Comparison of ENCODE assay signal across 1 cellular context in the genomic region with DNA sequence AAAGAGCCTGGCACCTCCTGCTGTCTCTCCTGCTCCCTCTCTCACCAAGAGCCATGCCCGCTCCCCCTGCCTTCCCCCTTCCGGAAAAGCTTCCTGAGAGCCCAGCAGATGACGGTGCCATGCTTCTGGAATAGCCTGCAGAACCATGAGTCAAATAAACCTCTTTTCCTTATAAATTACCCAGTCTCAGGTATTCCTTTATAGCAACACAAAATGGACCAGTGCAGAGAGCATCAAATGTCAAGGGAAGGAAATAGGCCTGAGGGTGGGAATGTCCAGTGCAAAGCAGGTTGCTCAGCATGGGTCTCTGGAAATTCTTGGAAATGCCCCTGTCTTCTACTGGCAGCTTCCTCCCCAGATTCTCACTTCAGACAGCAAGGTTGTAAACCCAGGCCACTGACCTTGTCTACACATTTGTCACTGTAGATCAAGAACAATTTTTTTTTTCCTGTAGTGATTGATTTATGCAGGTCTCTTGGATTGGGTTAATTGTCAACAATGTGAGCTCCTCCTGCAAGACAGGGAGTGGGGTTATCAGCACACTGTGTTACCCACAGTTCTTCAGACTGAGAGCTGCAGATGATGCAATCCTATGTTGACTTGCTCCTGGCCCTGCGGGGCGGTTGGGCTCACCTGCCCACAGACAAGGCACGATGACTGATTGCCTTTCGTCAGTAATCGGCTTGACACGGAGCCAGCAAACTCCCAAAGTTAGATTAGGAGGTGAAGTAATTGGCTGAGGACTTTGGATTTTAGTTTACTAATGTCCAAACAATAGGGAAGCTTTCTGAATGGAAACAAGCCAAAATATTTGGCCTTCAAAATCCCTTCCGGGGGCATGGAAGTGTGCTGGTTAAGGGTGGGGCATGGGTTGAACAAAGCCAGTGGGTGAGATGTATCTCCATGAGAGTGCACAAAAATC.
TF ChIP-seq lines count a peak whose summit lies in the region.

No MANE protein-coding gene starts in this region.

TF ChIP-seq in HepG2, 621 proteins besides CTCF, POLR2A, EP300 and RAD21 (continued from another document and continues in another):
- TF ChIP-seq, protein P1, sequence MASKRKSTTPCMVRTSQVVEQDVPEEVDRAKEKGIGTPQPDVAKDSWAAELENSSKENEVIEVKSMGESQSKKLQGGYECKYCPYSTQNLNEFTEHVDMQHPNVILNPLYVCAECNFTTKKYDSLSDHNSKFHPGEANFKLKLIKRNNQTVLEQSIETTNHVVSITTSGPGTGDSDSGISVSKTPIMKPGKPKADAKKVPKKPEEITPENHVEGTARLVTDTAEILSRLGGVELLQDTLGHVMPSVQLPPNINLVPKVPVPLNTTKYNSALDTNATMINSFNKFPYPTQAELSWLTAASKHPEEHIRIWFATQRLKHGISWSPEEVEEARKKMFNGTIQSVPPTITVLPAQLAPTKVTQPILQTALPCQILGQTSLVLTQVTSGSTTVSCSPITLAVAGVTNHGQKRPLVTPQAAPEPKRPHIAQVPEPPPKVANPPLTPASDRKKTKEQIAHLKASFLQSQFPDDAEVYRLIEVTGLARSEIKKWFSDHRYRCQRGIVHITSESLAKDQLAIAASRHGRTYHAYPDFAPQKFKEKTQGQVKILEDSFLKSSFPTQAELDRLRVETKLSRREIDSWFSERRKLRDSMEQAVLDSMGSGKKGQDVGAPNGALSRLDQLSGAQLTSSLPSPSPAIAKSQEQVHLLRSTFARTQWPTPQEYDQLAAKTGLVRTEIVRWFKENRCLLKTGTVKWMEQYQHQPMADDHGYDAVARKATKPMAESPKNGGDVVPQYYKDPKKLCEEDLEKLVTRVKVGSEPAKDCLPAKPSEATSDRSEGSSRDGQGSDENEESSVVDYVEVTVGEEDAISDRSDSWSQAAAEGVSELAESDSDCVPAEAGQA (IDR thresholded peaks at IDR 0.05; ENCODE audit: low read depth) = no peak
- TF ChIP-seq, protein P1 (CRISPR knock-in tag; IDR thresholded peaks at IDR 0.05; ENCODE audit: borderline replicate concordance) = no peak
- TF ChIP-seq ZNF101 (CRISPR knock-in tag; IDR thresholded peaks at IDR 0.05; ENCODE audit: borderline replicate concordance, low read depth) = no peak
- TF ChIP-seq ZNF296 (CRISPR knock-in tag; conservative IDR thresholded peaks at IDR 0.05) = no peak
- TF ChIP-seq, protein P2, sequence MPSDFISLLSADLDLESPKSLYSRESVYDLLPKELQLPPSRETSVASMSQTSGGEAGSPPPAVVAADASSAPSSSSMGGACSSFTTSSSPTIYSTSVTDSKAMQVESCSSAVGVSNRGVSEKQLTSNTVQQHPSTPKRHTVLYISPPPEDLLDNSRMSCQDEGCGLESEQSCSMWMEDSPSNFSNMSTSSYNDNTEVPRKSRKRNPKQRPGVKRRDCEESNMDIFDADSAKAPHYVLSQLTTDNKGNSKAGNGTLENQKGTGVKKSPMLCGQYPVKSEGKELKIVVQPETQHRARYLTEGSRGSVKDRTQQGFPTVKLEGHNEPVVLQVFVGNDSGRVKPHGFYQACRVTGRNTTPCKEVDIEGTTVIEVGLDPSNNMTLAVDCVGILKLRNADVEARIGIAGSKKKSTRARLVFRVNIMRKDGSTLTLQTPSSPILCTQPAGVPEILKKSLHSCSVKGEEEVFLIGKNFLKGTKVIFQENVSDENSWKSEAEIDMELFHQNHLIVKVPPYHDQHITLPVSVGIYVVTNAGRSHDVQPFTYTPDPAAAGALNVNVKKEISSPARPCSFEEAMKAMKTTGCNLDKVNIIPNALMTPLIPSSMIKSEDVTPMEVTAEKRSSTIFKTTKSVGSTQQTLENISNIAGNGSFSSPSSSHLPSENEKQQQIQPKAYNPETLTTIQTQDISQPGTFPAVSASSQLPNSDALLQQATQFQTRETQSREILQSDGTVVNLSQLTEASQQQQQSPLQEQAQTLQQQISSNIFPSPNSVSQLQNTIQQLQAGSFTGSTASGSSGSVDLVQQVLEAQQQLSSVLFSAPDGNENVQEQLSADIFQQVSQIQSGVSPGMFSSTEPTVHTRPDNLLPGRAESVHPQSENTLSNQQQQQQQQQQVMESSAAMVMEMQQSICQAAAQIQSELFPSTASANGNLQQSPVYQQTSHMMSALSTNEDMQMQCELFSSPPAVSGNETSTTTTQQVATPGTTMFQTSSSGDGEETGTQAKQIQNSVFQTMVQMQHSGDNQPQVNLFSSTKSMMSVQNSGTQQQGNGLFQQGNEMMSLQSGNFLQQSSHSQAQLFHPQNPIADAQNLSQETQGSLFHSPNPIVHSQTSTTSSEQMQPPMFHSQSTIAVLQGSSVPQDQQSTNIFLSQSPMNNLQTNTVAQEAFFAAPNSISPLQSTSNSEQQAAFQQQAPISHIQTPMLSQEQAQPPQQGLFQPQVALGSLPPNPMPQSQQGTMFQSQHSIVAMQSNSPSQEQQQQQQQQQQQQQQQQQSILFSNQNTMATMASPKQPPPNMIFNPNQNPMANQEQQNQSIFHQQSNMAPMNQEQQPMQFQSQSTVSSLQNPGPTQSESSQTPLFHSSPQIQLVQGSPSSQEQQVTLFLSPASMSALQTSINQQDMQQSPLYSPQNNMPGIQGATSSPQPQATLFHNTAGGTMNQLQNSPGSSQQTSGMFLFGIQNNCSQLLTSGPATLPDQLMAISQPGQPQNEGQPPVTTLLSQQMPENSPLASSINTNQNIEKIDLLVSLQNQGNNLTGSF (CRISPR knock-in tag; IDR thresholded peaks at IDR 0.05) = no peak
- peak; percentile 68; the same call in 1 of the 2 replicates for TF ChIP-seq DPF2 (CRISPR knock-in tag; IDR thresholded peaks at IDR 0.05; ENCODE audit: borderline replicate concordance, low read depth)
- no peak for TF ChIP-seq PRMT3 (CRISPR knock-in tag; IDR thresholded peaks at IDR 0.05; ENCODE audit: borderline replicate concordance, low read depth)
- no peak for TF ChIP-seq ZBTB38 (CRISPR knock-in tag; IDR thresholded peaks at IDR 0.05)
- TF ChIP-seq ZNF782 (CRISPR knock-in tag; IDR thresholded peaks at IDR 0.05; ENCODE audit: borderline replicate concordance) = no peak
- TF ChIP-seq PRPF4 (IDR thresholded peaks at IDR 0.05; ENCODE audit: low read depth, low read length, poor library complexity, severe bottlenecking) = no peak
- no peak for TF ChIP-seq TCF12 (IDR thresholded peaks at IDR 0.05)
- no peak for TF ChIP-seq TCF12 (CRISPR knock-in tag; IDR thresholded peaks at IDR 0.05)
- TF ChIP-seq NCOA1 (CRISPR knock-in tag; IDR thresholded peaks at IDR 0.05) = no peak
- peak; percentile 83 for TF ChIP-seq POGZ (CRISPR knock-in tag; IDR thresholded peaks at IDR 0.05)
- TF ChIP-seq, protein P3, sequence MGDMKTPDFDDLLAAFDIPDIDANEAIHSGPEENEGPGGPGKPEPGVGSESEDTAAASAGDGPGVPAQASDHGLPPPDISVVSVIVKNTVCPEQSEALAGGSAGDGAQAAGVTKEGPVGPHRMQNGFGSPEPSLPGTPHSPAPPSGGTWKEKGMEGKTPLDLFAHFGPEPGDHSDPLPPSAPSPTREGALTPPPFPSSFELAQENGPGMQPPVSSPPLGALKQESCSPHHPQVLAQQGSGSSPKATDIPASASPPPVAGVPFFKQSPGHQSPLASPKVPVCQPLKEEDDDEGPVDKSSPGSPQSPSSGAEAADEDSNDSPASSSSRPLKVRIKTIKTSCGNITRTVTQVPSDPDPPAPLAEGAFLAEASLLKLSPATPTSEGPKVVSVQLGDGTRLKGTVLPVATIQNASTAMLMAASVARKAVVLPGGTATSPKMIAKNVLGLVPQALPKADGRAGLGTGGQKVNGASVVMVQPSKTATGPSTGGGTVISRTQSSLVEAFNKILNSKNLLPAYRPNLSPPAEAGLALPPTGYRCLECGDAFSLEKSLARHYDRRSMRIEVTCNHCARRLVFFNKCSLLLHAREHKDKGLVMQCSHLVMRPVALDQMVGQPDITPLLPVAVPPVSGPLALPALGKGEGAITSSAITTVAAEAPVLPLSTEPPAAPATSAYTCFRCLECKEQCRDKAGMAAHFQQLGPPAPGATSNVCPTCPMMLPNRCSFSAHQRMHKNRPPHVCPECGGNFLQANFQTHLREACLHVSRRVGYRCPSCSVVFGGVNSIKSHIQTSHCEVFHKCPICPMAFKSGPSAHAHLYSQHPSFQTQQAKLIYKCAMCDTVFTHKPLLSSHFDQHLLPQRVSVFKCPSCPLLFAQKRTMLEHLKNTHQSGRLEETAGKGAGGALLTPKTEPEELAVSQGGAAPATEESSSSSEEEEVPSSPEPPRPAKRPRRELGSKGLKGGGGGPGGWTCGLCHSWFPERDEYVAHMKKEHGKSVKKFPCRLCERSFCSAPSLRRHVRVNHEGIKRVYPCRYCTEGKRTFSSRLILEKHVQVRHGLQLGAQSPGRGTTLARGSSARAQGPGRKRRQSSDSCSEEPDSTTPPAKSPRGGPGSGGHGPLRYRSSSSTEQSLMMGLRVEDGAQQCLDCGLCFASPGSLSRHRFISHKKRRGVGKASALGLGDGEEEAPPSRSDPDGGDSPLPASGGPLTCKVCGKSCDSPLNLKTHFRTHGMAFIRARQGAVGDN (CRISPR knock-in tag; IDR thresholded peaks at IDR 0.05) = no peak
- TF ChIP-seq BCL6 (CRISPR knock-in tag; IDR thresholded peaks at IDR 0.05) = peak; percentile 72; the same call in 1 of the 2 replicates
- TF ChIP-seq PCBP1 (IDR thresholded peaks at IDR 0.05; ENCODE audit: borderline replicate concordance, low read depth, low read length) = no peak
- no peak for TF ChIP-seq ATRX (CRISPR knock-in tag; IDR thresholded peaks at IDR 0.05; ENCODE audit: borderline replicate concordance)
- TF ChIP-seq, protein P4, sequence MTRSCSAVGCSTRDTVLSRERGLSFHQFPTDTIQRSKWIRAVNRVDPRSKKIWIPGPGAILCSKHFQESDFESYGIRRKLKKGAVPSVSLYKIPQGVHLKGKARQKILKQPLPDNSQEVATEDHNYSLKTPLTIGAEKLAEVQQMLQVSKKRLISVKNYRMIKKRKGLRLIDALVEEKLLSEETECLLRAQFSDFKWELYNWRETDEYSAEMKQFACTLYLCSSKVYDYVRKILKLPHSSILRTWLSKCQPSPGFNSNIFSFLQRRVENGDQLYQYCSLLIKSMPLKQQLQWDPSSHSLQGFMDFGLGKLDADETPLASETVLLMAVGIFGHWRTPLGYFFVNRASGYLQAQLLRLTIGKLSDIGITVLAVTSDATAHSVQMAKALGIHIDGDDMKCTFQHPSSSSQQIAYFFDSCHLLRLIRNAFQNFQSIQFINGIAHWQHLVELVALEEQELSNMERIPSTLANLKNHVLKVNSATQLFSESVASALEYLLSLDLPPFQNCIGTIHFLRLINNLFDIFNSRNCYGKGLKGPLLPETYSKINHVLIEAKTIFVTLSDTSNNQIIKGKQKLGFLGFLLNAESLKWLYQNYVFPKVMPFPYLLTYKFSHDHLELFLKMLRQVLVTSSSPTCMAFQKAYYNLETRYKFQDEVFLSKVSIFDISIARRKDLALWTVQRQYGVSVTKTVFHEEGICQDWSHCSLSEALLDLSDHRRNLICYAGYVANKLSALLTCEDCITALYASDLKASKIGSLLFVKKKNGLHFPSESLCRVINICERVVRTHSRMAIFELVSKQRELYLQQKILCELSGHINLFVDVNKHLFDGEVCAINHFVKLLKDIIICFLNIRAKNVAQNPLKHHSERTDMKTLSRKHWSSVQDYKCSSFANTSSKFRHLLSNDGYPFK (CRISPR knock-in tag; IDR thresholded peaks at IDR 0.05; ENCODE audit: borderline replicate concordance) = no peak
- TF ChIP-seq RBM22 (optimal IDR thresholded peaks at IDR 0.05; ENCODE audit: low read length) = no peak
- TF ChIP-seq, protein P5, sequence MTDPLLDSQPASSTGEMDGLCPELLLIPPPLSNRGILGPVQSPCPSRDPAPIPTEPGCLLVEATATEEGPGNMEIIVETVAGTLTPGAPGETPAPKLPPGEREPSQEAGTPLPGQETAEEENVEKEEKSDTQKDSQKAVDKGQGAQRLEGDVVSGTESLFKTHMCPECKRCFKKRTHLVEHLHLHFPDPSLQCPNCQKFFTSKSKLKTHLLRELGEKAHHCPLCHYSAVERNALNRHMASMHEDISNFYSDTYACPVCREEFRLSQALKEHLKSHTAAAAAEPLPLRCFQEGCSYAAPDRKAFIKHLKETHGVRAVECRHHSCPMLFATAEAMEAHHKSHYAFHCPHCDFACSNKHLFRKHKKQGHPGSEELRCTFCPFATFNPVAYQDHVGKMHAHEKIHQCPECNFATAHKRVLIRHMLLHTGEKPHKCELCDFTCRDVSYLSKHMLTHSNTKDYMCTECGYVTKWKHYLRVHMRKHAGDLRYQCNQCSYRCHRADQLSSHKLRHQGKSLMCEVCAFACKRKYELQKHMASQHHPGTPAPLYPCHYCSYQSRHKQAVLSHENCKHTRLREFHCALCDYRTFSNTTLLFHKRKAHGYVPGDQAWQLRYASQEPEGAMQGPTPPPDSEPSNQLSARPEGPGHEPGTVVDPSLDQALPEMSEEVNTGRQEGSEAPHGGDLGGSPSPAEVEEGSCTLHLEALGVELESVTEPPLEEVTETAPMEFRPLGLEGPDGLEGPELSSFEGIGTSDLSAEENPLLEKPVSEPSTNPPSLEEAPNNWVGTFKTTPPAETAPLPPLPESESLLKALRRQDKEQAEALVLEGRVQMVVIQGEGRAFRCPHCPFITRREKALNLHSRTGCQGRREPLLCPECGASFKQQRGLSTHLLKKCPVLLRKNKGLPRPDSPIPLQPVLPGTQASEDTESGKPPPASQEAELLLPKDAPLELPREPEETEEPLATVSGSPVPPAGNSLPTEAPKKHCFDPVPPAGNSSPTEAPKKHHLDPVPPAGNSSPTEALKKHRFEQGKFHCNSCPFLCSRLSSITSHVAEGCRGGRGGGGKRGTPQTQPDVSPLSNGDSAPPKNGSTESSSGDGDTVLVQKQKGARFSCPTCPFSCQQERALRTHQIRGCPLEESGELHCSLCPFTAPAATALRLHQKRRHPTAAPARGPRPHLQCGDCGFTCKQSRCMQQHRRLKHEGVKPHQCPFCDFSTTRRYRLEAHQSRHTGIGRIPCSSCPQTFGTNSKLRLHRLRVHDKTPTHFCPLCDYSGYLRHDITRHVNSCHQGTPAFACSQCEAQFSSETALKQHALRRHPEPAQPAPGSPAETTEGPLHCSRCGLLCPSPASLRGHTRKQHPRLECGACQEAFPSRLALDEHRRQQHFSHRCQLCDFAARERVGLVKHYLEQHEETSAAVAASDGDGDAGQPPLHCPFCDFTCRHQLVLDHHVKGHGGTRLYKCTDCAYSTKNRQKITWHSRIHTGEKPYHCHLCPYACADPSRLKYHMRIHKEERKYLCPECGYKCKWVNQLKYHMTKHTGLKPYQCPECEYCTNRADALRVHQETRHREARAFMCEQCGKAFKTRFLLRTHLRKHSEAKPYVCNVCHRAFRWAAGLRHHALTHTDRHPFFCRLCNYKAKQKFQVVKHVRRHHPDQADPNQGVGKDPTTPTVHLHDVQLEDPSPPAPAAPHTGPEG (CRISPR knock-in tag; IDR thresholded peaks at IDR 0.05) = no peak
- TF ChIP-seq SAP130 (CRISPR knock-in tag; IDR thresholded peaks at IDR 0.05; ENCODE audit: low read depth) = peak; percentile 59
- no peak for TF ChIP-seq ZNF24 (IDR thresholded peaks at IDR 0.05)
- TF ChIP-seq ZNF672 (CRISPR knock-in tag; IDR thresholded peaks at IDR 0.05) = no peak
- TF ChIP-seq SNAI1 (CRISPR knock-in tag; IDR thresholded peaks at IDR 0.05; ENCODE audit: borderline replicate concordance) = no peak
- no peak for TF ChIP-seq IRX3 (CRISPR knock-in tag; IDR thresholded peaks at IDR 0.05; ENCODE audit: borderline replicate concordance, low read depth)
